ENCODE assay signal across 9 cellular contexts in genomic region chr4:107034091-107034698, GRCh38. TPM values are rescaled to one million over a fixed set of nuclear protein-coding genes. Genes with fewer than 3 reads are reported as not detected.
DNase-seq lines count a peak whose midpoint lies in the region; ATAC-seq, FAIRE-seq and TF ChIP-seq lines count a peak whose summit lies in the region.
"Had no signal": no experiment of that assay in that cellular context is flagged by ENCODE, and none has a peak within 500 bp of the region (broad histone marks: within the 10 kb centered on the region; RNA-seq: fewer than 3 reads in every experiment).

No MANE protein-coding gene starts in this region.

- peaks cover 2% of the 10 kb centered on the region for H3K36me3 Mint-ChIP-seq in central memory CD8-positive, alpha-beta T cell (ENCODE audit: insufficient read depth)

- no peak for TF ChIP-seq CTCF in tibial artery (IDR thresholded peaks at IDR 0.05)

- H3K4me3 Mint-ChIP-seq in central memory CD8-positive, alpha-beta T cell = peak overlapping the region; percentile 74

- no peak for FAIRE-seq in GM12892 (lab: Jason Lieb, UNC)

- H3K27ac ChIP-seq in tibial artery = no peak overlapping the region

- H3K9ac ChIP-seq in ES-I3 (ENCODE audit: low read depth, low read length) = peak overlapping the region; percentile 66; the same call in 1 of the 2 replicates

- H3K9me3 ChIP-seq in ES-I3 (ENCODE audit: control insufficient read depth, insufficient read depth, low read length) (no peaks in the 10 kb centered on the region; the same call in 1 of the 2 replicates), tibial artery (no peaks in the 10 kb centered on the region)
- H3K9me3 ChIP-seq: mucosa of descending colon had no signal

- H3K4me3 ChIP-seq in tibial artery = peak overlapping the region; percentile 25 to 51
- H3K4me3 ChIP-seq: mucosa of descending colon had no signal

- peaks cover 59% of the 10 kb centered on the region for H3K27me3 Mint-ChIP-seq in central memory CD8-positive, alpha-beta T cell

- H3K36me3 ChIP-seq in ES-I3 (ENCODE audit: insufficient read depth, low read length) = no peaks in the 10 kb centered on the region
- H3K36me3 ChIP-seq in tibial artery = no peaks in the 10 kb centered on the region

- DNase-seq in NCI-H748 treated with DMSO at 0.1 percent for 48 hours (lab: John Stamatoyannopoulos, UW) (peak; percentile 44), lung microvascular endothelial cell (ENCODE audit: low read depth in 2 of 2) (peak; percentile 40 to 51), tibial artery (peak in 1 of 2 donors; percentile 31), GM12892 (ENCODE audit: insufficient read length) (no peak), 8988T (no peak)
- no peak for DNase-seq in central memory CD8-positive, alpha-beta T cell (ENCODE audit: low spot score in 2 of 2)

- peaks cover 19% of the 10 kb centered on the region for H3K4me1 Mint-ChIP-seq in central memory CD8-positive, alpha-beta T cell

- ATAC-seq in central memory CD8-positive, alpha-beta T cell (replicated peaks; ENCODE audit: extremely low read depth, poor library complexity, severe bottlenecking) = peak; percentile 19
- ATAC-seq in HG03432 (IDR thresholded peaks at IDR 0.05; ENCODE audit: unreplicated experiment) = no peak
- ATAC-seq: mucosa of descending colon had no signal

- H3K4me1 ChIP-seq in ES-I3 (ENCODE audit: insufficient read depth, low read length) (0 out of 2 replicates have a peak, but pooled peaks cover 6% of the 10 kb centered on the region), tibial artery (peaks cover 0 to 39% (median 36%) of the 10 kb centered on the region in 4 donors)

- H3K27me3 ChIP-seq in tibial artery = peaks cover 0 to 27% of the 10 kb centered on the region in 2 donors

- intact Hi-C loops in tibial artery (cut with DNase I; ENCODE audit: low total_unique reads) = no loop called here

- H3K27ac Mint-ChIP-seq in central memory CD8-positive, alpha-beta T cell (ENCODE audit: low read depth) = no peak overlapping the region

- H3K9me3 Mint-ChIP-seq in central memory CD8-positive, alpha-beta T cell = no peaks in the 10 kb centered on the region

- TF ChIP-seq POLR2A in GM12892 (IDR thresholded peaks at IDR 0.05; ENCODE audit: low read depth, low read length) = no peak

RNA-seq across cellular contexts. Expression of gene DKK2, which starts 1.9 kb away (rescaled TPM):
- total RNA-seq in lung microvascular endothelial cell = under 0.01 TPM in 1 of 2 replicates, not detected in the other
- not detected for polyA plus RNA-seq in GM12892 (2012; ENCODE audit: missing spikeins)

Comparison
In these comparisons a context has a peak if more than half of its experiments do, and no peak if none do; other contexts are left out.
1. DNase-seq: peak in NCI-H748 treated with DMSO at 0.1 percent for 48 hours (single experiment) and lung microvascular endothelial cell (2 of 2); none in central memory CD8-positive, alpha-beta T cell (0 of 2), GM12892 (single experiment) and 8988T (single experiment).